21 cellular contexts compared by ENCODE assay signal in the genomic region with DNA sequence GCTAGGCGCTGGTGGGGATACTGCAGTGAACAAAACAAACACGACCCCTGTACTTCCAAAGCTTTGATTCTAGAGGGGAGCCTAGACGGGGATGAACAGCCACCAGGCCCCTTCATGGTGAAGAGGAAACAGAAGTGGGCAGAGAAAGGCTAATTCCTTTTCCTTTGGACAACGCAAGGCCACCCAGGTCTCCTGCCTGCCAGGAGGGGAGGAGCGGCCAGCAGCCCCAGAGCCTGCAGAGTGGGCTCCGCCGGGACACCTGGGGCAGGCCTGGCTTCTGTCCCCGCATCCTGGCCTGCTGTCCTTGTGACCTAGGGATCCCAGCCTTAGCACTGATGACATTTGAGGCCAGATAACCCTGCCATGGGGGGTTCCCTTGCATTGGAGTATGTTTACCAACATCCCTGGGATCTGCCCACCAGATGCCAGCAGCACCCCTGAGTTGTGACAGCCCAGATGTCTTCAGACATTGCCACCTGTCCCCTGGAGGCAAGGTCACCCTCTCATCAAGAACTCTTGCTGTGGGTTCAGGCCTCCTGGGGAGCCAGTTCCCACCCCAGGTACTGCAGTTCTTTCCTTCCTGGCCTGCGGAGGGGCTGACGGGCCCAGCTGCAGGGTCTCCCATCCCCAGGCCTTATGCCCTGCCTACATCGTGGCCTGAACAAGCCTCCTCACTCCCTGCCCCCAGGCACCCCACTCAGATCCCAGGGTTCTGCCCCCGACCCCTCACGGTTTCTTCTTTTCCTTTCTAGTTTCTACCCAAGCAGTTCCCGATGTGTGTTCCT.
DNase-seq lines count a peak whose midpoint lies in the region; ATAC-seq and TF ChIP-seq lines count a peak whose summit lies in the region.
"Had no signal": no experiment of that assay in that cellular context is flagged by ENCODE, and none has a peak within 500 bp of the region (broad histone marks: within the 10 kb centered on the region; RNA-seq: fewer than 3 reads in every experiment).

No MANE protein-coding gene starts in this region.

- H3K79me2 ChIP-seq in osteoblast (ENCODE audit: insufficient read depth, low read length), result no peaks in the 10 kb centered on the region

- TF ChIP-seq POLR2A in esophagus muscularis mucosa (IDR thresholded peaks at IDR 0.05; ENCODE audit: low read depth) (no peak), ovary (IDR thresholded peaks at IDR 0.05) (no peak)

- H3K27me3 ChIP-seq in esophagus muscularis mucosa (no peaks in the 10 kb centered on the region), osteoblast (ENCODE audit: insufficient read depth, low read length) (no peaks in the 10 kb centered on the region), aorta (ENCODE audit: control insufficient read depth in 1 of 2, insufficient read depth in 2 of 2, low read length in 1 of 2) (no peaks in the 10 kb centered on the region), ovary (no peaks in the 10 kb centered on the region)
- H3K27me3 ChIP-seq: MG63, Peyer's patch had no signal

- TF ChIP-seq CTCF in esophagus muscularis mucosa (IDR thresholded peaks at IDR 0.05), result no peak
- no peak for TF ChIP-seq CTCF in osteoblast (IDR thresholded peaks at IDR 0.05; ENCODE audit: extremely low read depth, low read depth, low read length)
- TF ChIP-seq CTCF in mucosa of descending colon (IDR thresholded peaks at IDR 0.05), result no peak
- no peak for TF ChIP-seq CTCF in ovary (IDR thresholded peaks at IDR 0.05)

- no peaks in the 10 kb centered on the region for H3K4me1 Mint-ChIP-seq in stimulated activated naive CD8-positive, alpha-beta T cell treated with anti-CD3 and anti-CD28 coated beads, Interleukin-15, amount 100 ng/mL, for 72 hours
- H3K4me1 Mint-ChIP-seq: CD14-positive monocyte had no signal

- no peak for DNase-seq in stimulated activated naive CD8-positive, alpha-beta T cell treated with anti-CD3 and anti-CD28 coated beads, Interleukin-15, amount 100 ng/mL, for 72 hours
- no peak for DNase-seq in stimulated activated naive CD8-positive, alpha-beta T cell treated with anti-CD3 and anti-CD28 coated beads, Interleukin-15, Interleukin-2, amounts not matched to agents 100 U/mL and 50 U/mL, for 24 hours
- DNase-seq in esophagus muscularis mucosa (ENCODE audit: extremely low spot score), result no peak
- DNase-seq in osteoblast (ENCODE audit: insufficient read length, low spot score, missing footprints), result no peak
- DNase-seq in aorta, result no peak
- DNase-seq in mucosa of descending colon, result no peak
- no peak for DNase-seq in cerebellar nuclear complex (lab: John Stamatoyannopoulos, UW)
- DNase-seq in ovary, result no peak
- DNase-seq: COR-L47, DMS153, GOT3, Karpas-422, NCI-H1092, NCI-H146, NCI-H2081 treated with DMSO at 0.1 percent for 48 hours, NCI-H2227 treated with DMSO at 0.1 percent for 48 hours, Peyer's patch had no signal

- peaks cover 0 to 13% (median 7%) of the 10 kb centered on the region in 4 donors for H3K36me3 ChIP-seq in esophagus muscularis mucosa
- no peaks in the 10 kb centered on the region for H3K36me3 ChIP-seq in osteoblast (ENCODE audit: insufficient read depth, low read length)
- H3K36me3 ChIP-seq in aorta (ENCODE audit: control insufficient read depth in 1 of 2, insufficient read depth in 2 of 2, low read length in 1 of 2), result peaks cover 0 to 2% of the 10 kb centered on the region in 2 donors
- no peaks in the 10 kb centered on the region for H3K36me3 ChIP-seq in mucosa of descending colon (ENCODE audit: low read depth)
- no peaks in the 10 kb centered on the region for H3K36me3 ChIP-seq in ovary
- H3K36me3 ChIP-seq: MG63, Peyer's patch had no signal

- H4K20me1 ChIP-seq in osteoblast (ENCODE audit: insufficient read depth, low read length), result no peaks in the 10 kb centered on the region

- no peak overlapping the region for H3K4me2 ChIP-seq in osteoblast (ENCODE audit: insufficient read depth, low read length)
- H3K4me2 ChIP-seq: A549 had no signal

- H3K4me3 Mint-ChIP-seq in stimulated activated naive CD8-positive, alpha-beta T cell treated with anti-CD3 and anti-CD28 coated beads, Interleukin-15, amount 100 ng/mL, for 72 hours, result no peak overlapping the region
- H3K4me3 Mint-ChIP-seq: CD14-positive monocyte had no signal

- H3K4me1 ChIP-seq in esophagus muscularis mucosa (peaks cover 8 to 37% (median 33%) of the 10 kb centered on the region in 4 donors), osteoblast (ENCODE audit: insufficient read depth, low read length) (peaks cover 14% of the 10 kb centered on the region), aorta (ENCODE audit: control insufficient read depth in 1 of 2, insufficient read depth in 2 of 2, low read length in 2 of 2) (no peaks in the 10 kb centered on the region), mucosa of descending colon (ENCODE audit: low read depth) (no peaks in the 10 kb centered on the region), ovary (ENCODE audit: insufficient read depth) (peaks cover 7% of the 10 kb centered on the region)
- H3K4me1 ChIP-seq: Peyer's patch had no signal

- WGBS in esophagus muscularis mucosa, result 90% methylated on average over 14 of the region's 14 CpGs
- WGBS in aorta, 2 donors, result 73 to 75% methylated on average over 14 of the region's 14 CpGs
- WGBS in ovary, 3 donors, result 94 to 97% (median 96%) methylated on average over 11 to 14 of the region's 14 CpGs

- peak overlapping the region; percentile 14 to 50 for H3K27ac Mint-ChIP-seq in stimulated activated naive CD8-positive, alpha-beta T cell treated with anti-CD3 and anti-CD28 coated beads, Interleukin-15, amount 100 ng/mL, for 72 hours
- H3K27ac Mint-ChIP-seq: CD14-positive monocyte had no signal

- no peaks in the 10 kb centered on the region for H3K27me3 Mint-ChIP-seq in stimulated activated naive CD8-positive, alpha-beta T cell treated with anti-CD3 and anti-CD28 coated beads, Interleukin-15, amount 100 ng/mL, for 72 hours

- no peak for ATAC-seq in stimulated activated naive CD8-positive, alpha-beta T cell treated with anti-CD3 and anti-CD28 coated beads, Interleukin-15, amount 100 ng/mL, for 72 hours
- ATAC-seq in stimulated activated naive CD8-positive, alpha-beta T cell treated with anti-CD3 and anti-CD28 coated beads, Interleukin-15, Interleukin-2, amounts not matched to agents 100 U/mL and 50 U/mL, for 24 hours, result no peak
- ATAC-seq in aorta (ENCODE audit: low FRiP score) (no peak), mucosa of descending colon (no peak)
- ATAC-seq: Right ventricle myocardium inferior had no signal

- no peak overlapping the region for H2AFZ ChIP-seq in osteoblast (ENCODE audit: low read length)

- H3K27ac ChIP-seq in esophagus muscularis mucosa (replicated peaks in 1 of 4) (peak overlapping the region in 3 of 4 donors; percentile 55 to 73 (median 64)), osteoblast (ENCODE audit: low read depth, low read length) (peak overlapping the region; percentile 79), aorta (ENCODE audit: low read depth in 1 of 2, low read length in 2 of 2) (peak overlapping the region; percentile 14 to 74), ovary (no peak overlapping the region)

- H3K9me3 ChIP-seq in esophagus muscularis mucosa, result no peaks in the 10 kb centered on the region
- H3K9me3 ChIP-seq in osteoblast (ENCODE audit: low read depth, low read length), result no peaks in the 10 kb centered on the region
- H3K9me3 ChIP-seq in aorta (ENCODE audit: control insufficient read depth, low read length), result no peaks in the 10 kb centered on the region
- no peaks in the 10 kb centered on the region for H3K9me3 ChIP-seq in mucosa of descending colon
- no peaks in the 10 kb centered on the region for H3K9me3 ChIP-seq in ovary
- H3K9me3 ChIP-seq: A549, MG63, Peyer's patch had no signal

- intact Hi-C loops in esophagus muscularis mucosa (cut with DNase I), result no loop called here
- intact Hi-C loops in aorta (cut with DNase I), result loop anchor here in 1 of 2 donors (10.0 kb wide), 1 partner anchor 163 kb away; no protein-coding TSS in a partner anchor
- intact Hi-C loops in mucosa of descending colon (cut with DNase I, micrococcal nuclease), result no loop called here
- intact Hi-C loops in ovary (cut with DNase I), result no loop called here

- TF ChIP-seq EP300 in esophagus muscularis mucosa (IDR thresholded peaks at IDR 0.05) (no peak), ovary (IDR thresholded peaks at IDR 0.05) (no peak)

- no peaks in the 10 kb centered on the region for H3K9me3 Mint-ChIP-seq in stimulated activated naive CD8-positive, alpha-beta T cell treated with anti-CD3 and anti-CD28 coated beads, Interleukin-15, amount 100 ng/mL, for 72 hours

- H3K4me3 ChIP-seq in esophagus muscularis mucosa (no peak overlapping the region), osteoblast (ENCODE audit: insufficient read depth, low read length) (no peak overlapping the region), aorta (ENCODE audit: low read length in 2 of 2) (no peak overlapping the region), mucosa of descending colon (no peak overlapping the region), ovary (no peak overlapping the region)
- H3K4me3 ChIP-seq: A549, MG63, Peyer's patch had no signal

Comparison
In these comparisons a context has a peak if more than half of its experiments do, and no peak if none do; other contexts are left out.
1. H3K27ac ChIP-seq: peak in esophagus muscularis mucosa (3 of 4), osteoblast (single experiment) and aorta (2 of 2); none in ovary (0 of 2).